10 cellular contexts compared by ENCODE assay signal in genomic region chr7:135234727-135235126, GRCh38. TPM values are rescaled to one million over a fixed set of nuclear protein-coding genes. Genes with fewer than 3 reads are reported as not detected.
"Had no signal": no experiment of that assay in that cellular context is flagged by ENCODE, and none has a peak within 500 bp of the region (broad histone marks: within the 10 kb centered on the region; RNA-seq: fewer than 3 reads in every experiment).

No MANE protein-coding gene starts in this region.

- DNase-seq: H9, HCEC 1CT, IMR-90, KBM-7 had no signal

- H3K27ac ChIP-seq: HL-60, KMS-11 had no signal

- H3K4me2 ChIP-seq: GM23338, KMS-11 had no signal

- H3K4me3 Mint-ChIP-seq: GM23338, H9 had no signal

- FAIRE-seq: H1, H54 had no signal

- H3K4me3 ChIP-seq: GM23338 had no signal

- H3K9me3 Mint-ChIP-seq: GM23338, H9 had no signal

- ATAC-seq: GM23338 had no signal

- H3K27ac Mint-ChIP-seq: GM23338, H9 had no signal

- H3K9ac ChIP-seq: KMS-11 had no signal

- H2AFZ ChIP-seq: GM23338 had no signal

RNA-seq across cellular contexts. Expression of gene STRA8, which starts 1.1 kb away (rescaled TPM):
- total RNA-seq: GM23338, H1, H9, HT1080, IMR-90 had no signal
- polyA plus RNA-seq: GM23338, H1, IMR-90 had no signal
